Comparison of ENCODE assay signal across 8 cellular contexts in genomic region chr19:37007587-37008220, GRCh38.
DNase-seq lines count a peak whose midpoint lies in the region; ATAC-seq lines count a peak whose summit lies in the region.

No MANE protein-coding gene starts in this region.

- DNase-seq in NCI-H2227 treated with DMSO at 0.1 percent for 48 hours (lab: John Stamatoyannopoulos, UW) (peak; percentile 67), iris pigment epithelial cell (ENCODE audit: low read depth) (peak; percentile 77), NCI-H146 (lab: John Stamatoyannopoulos, UW) (no peak)
- peak; percentile 43 for DNase-seq in activated naive CD4-positive, alpha-beta T cell treated with anti-CD3 and anti-CD28 coated beads, Interleukin-2, amount 50 U/mL, for 16 hours
- peak; percentile 16 to 28 for DNase-seq in stimulated activated CD4-positive, alpha-beta T cell treated with anti-CD3 and anti-CD28 coated beads, Interleukin-4, amount 100 ng/mL, for 48 hours (ENCODE audit: low read depth in 2 of 2)

- ATAC-seq in HG02973 (IDR thresholded peaks at IDR 0.05; ENCODE audit: unreplicated experiment) (no peak), GM21723 (IDR thresholded peaks at IDR 0.05; ENCODE audit: unreplicated experiment) (no peak), GM19395 (IDR thresholded peaks at IDR 0.05; ENCODE audit: unreplicated experiment) (no peak)
